11 cellular contexts compared by ENCODE assay signal in the genomic region with DNA sequence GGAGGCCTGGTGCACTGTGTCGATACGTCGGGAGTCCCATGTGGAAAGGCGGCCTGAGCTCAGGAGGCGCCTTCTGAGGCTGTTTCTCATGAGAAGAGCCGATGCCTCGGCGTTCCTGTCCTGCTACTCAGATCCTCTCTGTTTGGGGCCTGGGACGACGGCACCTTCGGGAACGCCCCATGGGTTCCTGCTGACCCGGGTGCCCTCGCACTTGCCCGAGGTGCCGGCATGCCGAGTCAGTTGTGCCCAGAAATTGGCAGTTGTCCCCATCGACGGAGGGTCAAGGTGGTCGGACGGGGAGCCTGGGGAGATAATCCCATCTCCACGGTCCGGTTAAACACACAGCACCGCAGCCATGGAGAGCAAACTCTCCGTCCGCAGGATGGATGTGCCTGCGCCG. TPM values are rescaled to one million over a fixed set of nuclear protein-coding genes. Genes with fewer than 3 reads are reported as not detected.
"Had no signal": no experiment of that assay in that cellular context is flagged by ENCODE, and none has a peak within 500 bp of the region (broad histone marks: within the 10 kb centered on the region; RNA-seq: fewer than 3 reads in every experiment).

No MANE protein-coding gene starts in this region.

- H3K4me1 Mint-ChIP-seq: IgD-negative memory B cell had no signal

- FAIRE-seq: HepG2, HTR-8/SVneo, K562 had no signal

- H3K9ac ChIP-seq: KMS-11 had no signal

- H3K27ac Mint-ChIP-seq: IgD-negative memory B cell had no signal

- H3K27ac ChIP-seq: HL-60, KMS-11 had no signal

- DNase-seq: IMR-90, KBM-7, KG1 had no signal

- H3K27me3 Mint-ChIP-seq: IgD-negative memory B cell had no signal

- H3K4me3 ChIP-seq: K562 had no signal

- H3K4me3 Mint-ChIP-seq: IgD-negative memory B cell had no signal

- H3K4me2 ChIP-seq: KMS-11 had no signal

- ATAC-seq: HepG2, K562 had no signal

RNA-seq across cellular contexts. Expression of a gene that starts 33.0 kb away (rescaled TPM):
- total RNA-seq: HepG2, HT-29, HT1080, IMR-90, K562 had no signal
- polyA plus RNA-seq: HepG2, IgD-negative memory B cell, IMR-90 had no signal
